9 cellular contexts compared by ENCODE assay signal in the genomic region with DNA sequence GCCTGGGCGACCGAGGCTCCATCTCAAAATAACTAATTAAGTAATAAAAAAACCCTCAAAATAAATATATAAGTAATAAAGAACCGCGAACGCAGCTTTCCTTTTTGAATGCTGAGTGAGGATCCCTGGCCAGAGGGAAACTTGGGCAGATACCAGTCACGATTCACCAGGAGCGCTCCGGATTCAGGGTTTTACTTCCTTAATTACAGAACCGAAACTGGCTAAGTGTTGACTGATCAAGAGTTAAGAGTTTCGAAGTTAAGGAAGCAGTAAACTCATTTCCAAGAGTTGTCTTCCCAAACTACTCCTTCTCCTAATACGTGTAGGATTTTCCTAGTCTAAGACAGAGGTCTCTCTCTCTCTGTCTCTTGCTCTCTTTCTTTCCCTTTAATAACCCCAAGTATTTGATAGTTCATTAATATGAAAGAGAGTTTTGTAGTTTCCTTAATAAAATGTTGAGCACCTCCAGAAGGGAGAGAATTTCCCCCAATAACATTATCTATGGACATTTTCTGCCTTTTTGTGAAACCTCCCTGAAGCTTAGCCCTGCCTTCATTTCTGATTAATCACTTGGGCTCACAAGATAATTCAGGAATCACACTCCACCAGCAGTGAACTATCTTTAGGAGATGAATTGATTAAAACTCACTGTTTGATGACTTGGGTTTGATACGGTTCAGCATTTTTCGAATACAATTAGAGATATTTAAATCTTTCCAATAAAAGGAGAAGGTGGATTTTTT.
DNase-seq lines count a peak whose midpoint lies in the region; ATAC-seq and TF ChIP-seq lines count a peak whose summit lies in the region.
"Had no signal": no experiment of that assay in that cellular context is flagged by ENCODE, and none has a peak within 500 bp of the region (broad histone marks: within the 10 kb centered on the region; RNA-seq: fewer than 3 reads in every experiment).

No MANE protein-coding gene starts in this region.

- 74% methylated on average over 13 of the region's 13 CpGs for WGBS in liver
- WGBS in transverse colon (ENCODE audit: low coverage in 1 of 2), 2 donors = 23 to 51% methylated on average over 13 of the region's 13 CpGs

- no peaks in the 10 kb centered on the region for H3K9me3 ChIP-seq in liver (ENCODE audit: control insufficient read depth in 4 of 4, low read length in 3 of 4)
- H3K9me3 ChIP-seq in transverse colon = no peaks in the 10 kb centered on the region

- POLR2A ChIA-PET in activated CD4-positive, alpha-beta T cell treated with anti-CD3 and anti-CD28 coated beads for 36 hours (lab: Charles Lee) = no interaction called here

- H3K4me1 ChIP-seq in liver (ENCODE audit: control insufficient read depth in 4 of 4, insufficient read depth in 4 of 4, low read length in 3 of 4) (peaks cover 7 to 34% (median 24%) of the 10 kb centered on the region in 4 donors), transverse colon (peaks cover 12 to 59% (median 28%) of the 10 kb centered on the region in 4 donors)

- no peak for TF ChIP-seq EP300 in transverse colon (IDR thresholded peaks at IDR 0.05; ENCODE audit: low read depth)

- no peaks in the 10 kb centered on the region for H3K9me3 Mint-ChIP-seq in activated CD4-positive, alpha-beta T cell treated with anti-CD3 and anti-CD28 coated beads for 36 hours (ENCODE audit: low read depth)
- no peaks in the 10 kb centered on the region for H3K9me3 Mint-ChIP-seq in activated T-helper 17 cell treated with anti-CD3 and anti-CD28 coated beads, Interleukin-2, amount 50 U/mL, for 72 hours

- in situ Hi-C loops in transverse colon (cut with MboI; ENCODE audit: low pct_ligation_motif_present in 1 of 4, low pct_unique_long_range_greater_than_20kb in 1 of 4, low sequenced_read_pairs in 3 of 4) = no loop called here

- no peak for TF ChIP-seq CTCF in liver (IDR thresholded peaks at IDR 0.05; ENCODE audit: low read depth, low read length, missing input control)
- no peak for TF ChIP-seq CTCF in transverse colon (IDR thresholded peaks at IDR 0.05)

- no peaks in the 10 kb centered on the region for H3K36me3 Mint-ChIP-seq in activated CD4-positive, alpha-beta T cell treated with anti-CD3 and anti-CD28 coated beads for 36 hours (ENCODE audit: low read depth)
- no peaks in the 10 kb centered on the region for H3K36me3 Mint-ChIP-seq in activated T-helper 17 cell treated with anti-CD3 and anti-CD28 coated beads, Interleukin-2, amount 50 U/mL, for 72 hours (ENCODE audit: low read depth)

- no peak overlapping the region for H3K9ac ChIP-seq in liver (ENCODE audit: low read depth in 1 of 2, low read length in 2 of 2)

- no peak for DNase-seq in activated CD4-positive, alpha-beta T cell treated with anti-CD3 and anti-CD28 coated beads for 36 hours
- DNase-seq in activated CD4-positive, alpha-beta T cell treated with anti-CD3 and anti-CD28 coated beads, Interleukin-2, amount 50 U/mL, for 1 hour = no peak
- DNase-seq in transverse colon = peak; percentile 61
- no peak for DNase-seq in COLO829 (ENCODE audit: low spot score)
- DNase-seq: NCI-H2029 had no signal

- H3K4me3 ChIP-seq in liver (ENCODE audit: low read depth in 1 of 3, low read length in 3 of 3) (no peak overlapping the region), transverse colon (peak overlapping the region in 2 of 4 donors; percentile 5 to 37)

- H3K36me3 ChIP-seq in liver (ENCODE audit: control insufficient read depth in 4 of 4, insufficient read depth in 3 of 4, low read depth in 1 of 4, low read length in 3 of 4) (no peaks in the 10 kb centered on the region), transverse colon (no peaks in the 10 kb centered on the region)

- H3K27ac Mint-ChIP-seq in activated CD4-positive, alpha-beta T cell treated with anti-CD3 and anti-CD28 coated beads for 36 hours = peak overlapping the region; percentile 47
- H3K27ac Mint-ChIP-seq in activated T-helper 17 cell treated with anti-CD3 and anti-CD28 coated beads, Interleukin-2, amount 50 U/mL, for 72 hours = no peak overlapping the region

- H3K4me3 Mint-ChIP-seq in activated CD4-positive, alpha-beta T cell treated with anti-CD3 and anti-CD28 coated beads for 36 hours = no peak overlapping the region
- peak overlapping the region; percentile 10 for H3K4me3 Mint-ChIP-seq in activated T-helper 17 cell treated with anti-CD3 and anti-CD28 coated beads, Interleukin-2, amount 50 U/mL, for 72 hours

- TF ChIP-seq POLR2A in transverse colon (IDR thresholded peaks at IDR 0.05) = no peak

- no peaks in the 10 kb centered on the region for H3K27me3 Mint-ChIP-seq in activated CD4-positive, alpha-beta T cell treated with anti-CD3 and anti-CD28 coated beads for 36 hours
- H3K27me3 Mint-ChIP-seq in activated T-helper 17 cell treated with anti-CD3 and anti-CD28 coated beads, Interleukin-2, amount 50 U/mL, for 72 hours = no peaks in the 10 kb centered on the region

- no peak for TF ChIP-seq RAD21 in liver (IDR thresholded peaks at IDR 0.05)

- intact Hi-C loops in activated CD4-positive, alpha-beta T cell treated with anti-CD3 and anti-CD28 coated beads for 36 hours (cut with DNase I, micrococcal nuclease) = loop anchor here in 1 of 2 experiments (5.0 kb wide), 1 partner anchor 78 kb away; no protein-coding TSS in a partner anchor
- intact Hi-C loops in transverse colon (cut with DNase I; ENCODE audit: low total_unique reads) = no loop called here

- H3K27me3 ChIP-seq in liver (ENCODE audit: control insufficient read depth in 4 of 4, insufficient read depth in 4 of 4, low read length in 3 of 4) (no peaks in the 10 kb centered on the region), transverse colon (no peaks in the 10 kb centered on the region)

- H3K27ac ChIP-seq in liver (ENCODE audit: low read depth in 1 of 2, low read length in 2 of 2) (peak overlapping the region; percentile 36 to 48), transverse colon (peak overlapping the region; percentile 79 to 91 (median 82))

- peaks cover 65% of the 10 kb centered on the region for H3K4me1 Mint-ChIP-seq in activated CD4-positive, alpha-beta T cell treated with anti-CD3 and anti-CD28 coated beads for 36 hours
- peaks cover 30% of the 10 kb centered on the region for H3K4me1 Mint-ChIP-seq in activated T-helper 17 cell treated with anti-CD3 and anti-CD28 coated beads, Interleukin-2, amount 50 U/mL, for 72 hours

- CTCF ChIA-PET in activated CD4-positive, alpha-beta T cell treated with anti-CD3 and anti-CD28 coated beads for 36 hours (lab: Charles Lee) = interaction anchor here (0.6 to 0.9 kb wide), 2 partner anchors 12 to 261 kb away, joined by 3 read pairs; no protein-coding TSS in a partner anchor

- ATAC-seq in activated CD4-positive, alpha-beta T cell treated with anti-CD3 and anti-CD28 coated beads for 36 hours = no peak
- ATAC-seq in activated T-helper 17 cell treated with anti-CD3 and anti-CD28 coated beads, Interleukin-2, amount 50 U/mL, for 72 hours (replicated peaks) = no peak
- no peak for ATAC-seq in GM21529 (IDR thresholded peaks at IDR 0.05; ENCODE audit: unreplicated experiment)
- no peak for ATAC-seq in GM18861 (IDR thresholded peaks at IDR 0.05; ENCODE audit: unreplicated experiment)

TF ChIP-seq in liver, 16 proteins besides CTCF, POLR2A, EP300 and RAD21:
- no peak for TF ChIP-seq FOXA2 (IDR thresholded peaks at IDR 0.05)
- TF ChIP-seq YY1 (IDR thresholded peaks at IDR 0.05) = no peak
- TF ChIP-seq NR2F2 (IDR thresholded peaks at IDR 0.05) = no peak
- no peak for TF ChIP-seq TAF1 (conservative IDR thresholded peaks at IDR 0.05)
- TF ChIP-seq FOXA1 (IDR thresholded peaks at IDR 0.05) = no peak
- TF ChIP-seq, protein P1, sequence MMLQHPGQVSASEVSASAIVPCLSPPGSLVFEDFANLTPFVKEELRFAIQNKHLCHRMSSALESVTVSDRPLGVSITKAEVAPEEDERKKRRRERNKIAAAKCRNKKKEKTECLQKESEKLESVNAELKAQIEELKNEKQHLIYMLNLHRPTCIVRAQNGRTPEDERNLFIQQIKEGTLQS (IDR thresholded peaks at IDR 0.05) = no peak
- no peak for TF ChIP-seq HNF4A (conservative IDR thresholded peaks at IDR 0.05)
- TF ChIP-seq, protein P2, sequence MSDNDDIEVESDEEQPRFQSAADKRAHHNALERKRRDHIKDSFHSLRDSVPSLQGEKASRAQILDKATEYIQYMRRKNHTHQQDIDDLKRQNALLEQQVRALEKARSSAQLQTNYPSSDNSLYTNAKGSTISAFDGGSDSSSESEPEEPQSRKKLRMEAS (IDR thresholded peaks at IDR 0.05) = no peak
- TF ChIP-seq HNF4G (IDR thresholded peaks at IDR 0.05) = no peak
TF ChIP-seq in liver: peak in this region for 0.
